In genomic region chr16:89823087-89823823, GRCh38 we compare ENCODE assay signal across 15 cellular contexts. TPM values are rescaled to one million over a fixed set of nuclear protein-coding genes. Genes with fewer than 3 reads are reported as not detected.
DNase-seq lines count a peak whose midpoint lies in the region; ATAC-seq and TF ChIP-seq lines count a peak whose summit lies in the region.
"Had no signal": no experiment of that assay in that cellular context is flagged by ENCODE, and none has a peak within 500 bp of the region (broad histone marks: within the 10 kb centered on the region; RNA-seq: fewer than 3 reads in every experiment).

No MANE protein-coding gene starts in this region.

- peaks cover 4% of the 10 kb centered on the region for H3K79me2 ChIP-seq in hepatocyte

- H3K36me3 Mint-ChIP-seq in Caco-2 (ENCODE audit: insufficient read depth, unreplicated experiment), result peaks cover 18% of the 10 kb centered on the region

- CTCF ChIA-PET in Caco-2 (lab: Charles Lee), result no interaction called here

- no peak for TF ChIP-seq CTCF in Caco-2 (IDR thresholded peaks at IDR 0.05; ENCODE audit: insufficient read depth in 1 of 2, low read depth in 1 of 2, low read length in 1 of 2, severe bottlenecking in 1 of 2, unreplicated experiment in 1 of 2)
- TF ChIP-seq CTCF in hepatocyte (IDR thresholded peaks at IDR 0.05; ENCODE audit: poor library complexity), result no peak

- peaks cover 34% of the 10 kb centered on the region for H3K4me1 Mint-ChIP-seq in Caco-2 (ENCODE audit: low read depth, unreplicated experiment)

- no peaks in the 10 kb centered on the region for H3K9me3 Mint-ChIP-seq in Caco-2 (ENCODE audit: unreplicated experiment)

- no peaks in the 10 kb centered on the region for H4K20me1 ChIP-seq in hepatocyte (ENCODE audit: insufficient read depth, poor library complexity, severe bottlenecking)

- no peak overlapping the region for H2AFZ ChIP-seq in hepatocyte

- intact Hi-C loops in Caco-2 (cut with micrococcal nuclease; ENCODE audit: unreplicated experiment), result loop anchor here (2.0 to 10.0 kb wide), 2 partner anchors 38 to 102 kb away; partner anchors contain the start of gene TUBB3

- H3K4me2 ChIP-seq in hepatocyte, result no peak overlapping the region

- H3K36me3 ChIP-seq in Caco-2 (ENCODE audit: control insufficient read depth, insufficient read depth, low read length), result no peaks in the 10 kb centered on the region
- no peaks in the 10 kb centered on the region for H3K36me3 ChIP-seq in hepatocyte (replicated peaks; ENCODE audit: insufficient read depth, low read depth)
- H3K36me3 ChIP-seq: Peyer's patch had no signal

- H3K27me3 ChIP-seq in Caco-2 (replicated peaks; ENCODE audit: control insufficient read depth, insufficient read depth, low read length) (no peaks in the 10 kb centered on the region), hepatocyte (no peaks in the 10 kb centered on the region)
- H3K27me3 ChIP-seq: Peyer's patch had no signal

- H3K9me3 ChIP-seq in Caco-2 (no peaks in the 10 kb centered on the region), hepatocyte (ENCODE audit: low read depth) (no peaks in the 10 kb centered on the region)
- H3K9me3 ChIP-seq: Peyer's patch had no signal

- ATAC-seq in GM19397 (IDR thresholded peaks at IDR 0.05; ENCODE audit: unreplicated experiment), result no peak
- ATAC-seq in GM18870 (IDR thresholded peaks at IDR 0.05; ENCODE audit: unreplicated experiment), result no peak
- ATAC-seq: right cardiac atrium had no signal

- H3K9me2 ChIP-seq in hepatocyte (replicated peaks; ENCODE audit: insufficient read depth), result no peaks in the 10 kb centered on the region

- no peaks in the 10 kb centered on the region for H3K27me3 Mint-ChIP-seq in Caco-2 (ENCODE audit: insufficient read depth, unreplicated experiment)

- no peak overlapping the region for H3K4me3 ChIP-seq in Caco-2 (ENCODE audit: low read depth, low read length)
- H3K4me3 ChIP-seq in hepatocyte, result no peak overlapping the region
- H3K4me3 ChIP-seq: Peyer's patch had no signal

- peak overlapping the region; percentile 71 for H3K4me3 Mint-ChIP-seq in Caco-2 (ENCODE audit: unreplicated experiment)

- H3K4me1 ChIP-seq in Caco-2 (peaks cover 45% of the 10 kb centered on the region), hepatocyte (ENCODE audit: insufficient read depth) (peaks cover 31% of the 10 kb centered on the region)

- H3K27ac ChIP-seq in hepatocyte, result peak overlapping the region; percentile 96

- WGBS in hepatocyte (ENCODE audit: low lambda C conversion rate, missing lambda C conversion rate), result 76% methylated on average over 8 of the region's 8 CpGs

- DNase-seq in Caco-2, result no peak
- peak; percentile 90 for DNase-seq in NCI-H1092 treated with DMSO at 0.1 percent for 48 hours (lab: John Stamatoyannopoulos, UW)
- peak; percentile 75 for DNase-seq in NCI-H526 treated with DMSO at 0.1 percent for 48 hours (lab: John Stamatoyannopoulos, UW)
- no peak for DNase-seq in hepatocyte (ENCODE audit: low spot score)
- DNase-seq in H4 (ENCODE audit: low spot score), result no peak
- no peak for DNase-seq in SW 1271 (lab: John Stamatoyannopoulos, UW)
- DNase-seq: amniotic stem cell, Calu3, cerebellar nuclear complex, kidney glomerular epithelial cell, substantia nigra had no signal

- peak overlapping the region; percentile 97 for H3K27ac Mint-ChIP-seq in Caco-2 (ENCODE audit: unreplicated experiment)

- BruUV-seq in Caco-2 (replicated peaks; lab: Mats Ljungman, UMichigan), result no TSS peak

- POLR2A ChIA-PET in Caco-2 (lab: Charles Lee), result interaction anchor here (0.6 to 1.5 kb wide), 4 partner anchors 10 to 50 kb away, joined by 3 to 11 read pairs (median 4); partner anchors contain the start of gene TCF25

RNA-seq across cellular contexts. Expression of gene SPIRE2, which starts 5.0 kb away (rescaled TPM):
- total RNA-seq in Caco-2 (2022) (29.6 and 31.3 TPM in 2 replicates), hepatocyte (16.9 and 21.7 TPM in 2 replicates)
- 13.4 and 18.4 TPM in 2 replicates for polyA plus RNA-seq in hepatocyte
- total RNA-seq in H4 (2014; rRNA removed; shearing (Covaris generic)), result 4.6 and 5.0 TPM in 2 replicates

RNA-seq across cellular contexts. Expression of gene FANCA, which starts 6.8 kb away (rescaled TPM):
- total RNA-seq in Caco-2 (2022) (173 and 185 TPM in 2 replicates), hepatocyte (6.1 and 9.5 TPM in 2 replicates)
- polyA plus RNA-seq in hepatocyte, result 9.6 and 11.4 TPM in 2 replicates
- total RNA-seq in H4 (2014; rRNA removed; shearing (Covaris generic)), result 18.8 and 23.4 TPM in 2 replicates

RNA-seq across cellular contexts. Expression of gene TCF25, which starts 50.1 kb away (rescaled TPM):
- 196 and 244 TPM in 2 replicates for total RNA-seq in Caco-2 (2022)
- 79.3 and 130 TPM in 2 replicates for total RNA-seq in hepatocyte
- polyA plus RNA-seq in hepatocyte, result 206 and 256 TPM in 2 replicates
- 95.7 and 97.1 TPM in 2 replicates for total RNA-seq in H4 (2014; rRNA removed; shearing (Covaris generic))

Comparison
In these comparisons a context has a peak if more than half of its experiments do, and no peak if none do; other contexts are left out.
1. DNase-seq: peak in NCI-H1092 treated with DMSO at 0.1 percent for 48 hours (single experiment) and NCI-H526 treated with DMSO at 0.1 percent for 48 hours (single experiment); none in Caco-2 (0 of 2), hepatocyte (single experiment), H4 (single experiment) and SW 1271 (0 of 2).